In genomic region chrX:22340022-22340616, GRCh38 we compare ENCODE assay signal across 21 cellular contexts.
"Had no signal": no experiment of that assay in that cellular context is flagged by ENCODE, and none has a peak within 500 bp of the region (broad histone marks: within the 10 kb centered on the region; RNA-seq: fewer than 3 reads in every experiment).

No MANE protein-coding gene starts in this region.

- H2AFZ ChIP-seq: neural progenitor cell had no signal

- H3K9ac ChIP-seq: neural progenitor cell had no signal

- H3K4me3 Mint-ChIP-seq: activated naive CD4-positive, alpha-beta T cell treated with anti-CD3 and anti-CD28 coated beads, Interleukin-2, amount 50 U/mL, for 24 hours; activated T-cell treated with anti-CD3 and anti-CD28 coated beads, Interleukin-2, amount 50 U/mL, for 72 hours; endodermal cell; neural progenitor cell; T-helper 17 cell had no signal

- H3K9me3 ChIP-seq: adrenal gland had no signal

- H3K4me1 Mint-ChIP-seq: activated naive CD4-positive, alpha-beta T cell treated with anti-CD3 and anti-CD28 coated beads, Interleukin-2, amount 50 U/mL, for 24 hours; neural progenitor cell; T-helper 17 cell had no signal

- H3K27ac Mint-ChIP-seq: activated naive CD4-positive, alpha-beta T cell treated with anti-CD3 and anti-CD28 coated beads, Interleukin-2, amount 50 U/mL, for 24 hours; activated T-cell treated with anti-CD3 and anti-CD28 coated beads, Interleukin-2, amount 50 U/mL, for 72 hours; endodermal cell; neural progenitor cell; progenitor cell of endocrine pancreas; T-helper 17 cell had no signal

- H3K27me3 ChIP-seq: neural progenitor cell, right atrium auricular region, tibial artery had no signal

- H3K4me1 ChIP-seq: adrenal gland, neural progenitor cell, right atrium auricular region, tibial artery had no signal

- H3K36me3 ChIP-seq: adrenal gland, neural progenitor cell, right atrium auricular region, tibial artery had no signal

- H3K36me3 Mint-ChIP-seq: activated naive CD4-positive, alpha-beta T cell treated with anti-CD3 and anti-CD28 coated beads, Interleukin-2, amount 50 U/mL, for 24 hours; neural progenitor cell had no signal

- ATAC-seq: activated T-cell treated with anti-CD3 and anti-CD28 coated beads, Interleukin-2, amount 50 U/mL, for 72 hours; left lobe of liver; stimulated activated naive CD8-positive, alpha-beta T cell treated with anti-CD3 and anti-CD28 coated beads, Interleukin-15, Interleukin-2, amounts not matched to agents 100 U/mL and 50 U/mL, for 24 hours; T-helper 17 cell had no signal

- H3K4me3 ChIP-seq: adrenal gland, dorsolateral prefrontal cortex, neural progenitor cell, right atrium auricular region, tibial artery had no signal

- H3K4me2 ChIP-seq: neural progenitor cell had no signal

- DNase-seq: activated CD4-positive, alpha-beta T cell treated with anti-CD3 and anti-CD28 coated beads, Interleukin-2, amount 50 U/mL, for 1 hour; activated CD4-positive, CD25-positive, alpha-beta regulatory T cell treated with anti-CD3 and anti-CD28 coated beads, Interleukin-2, amount 50 U/mL, for 72 hours; activated CD8-positive, alpha-beta memory T cell treated with anti-CD3 and anti-CD28 coated beads, Interleukin-2, amount 50 U/mL, for 4 hours; activated effector memory CD4-positive, alpha-beta T cell treated with anti-CD3 and anti-CD28 coated beads, Interleukin-2, amount 50 U/mL, for 16 hours; activated T-cell treated with anti-CD3 and anti-CD28 coated beads, Interleukin-2, amount 50 U/mL, for 72 hours; adrenal gland; caudate nucleus; dorsolateral prefrontal cortex; endodermal cell; hypothalamus; midbrain; stimulated activated naive CD8-positive, alpha-beta T cell treated with anti-CD3 and anti-CD28 coated beads, Interleukin-15, Interleukin-2, amounts not matched to agents 100 U/mL and 50 U/mL, for 24 hours; substantia nigra; T-helper 17 cell; tibial artery had no signal

- H3K27ac ChIP-seq: adrenal gland, dorsolateral prefrontal cortex, neural progenitor cell, right atrium auricular region, tibial artery, VCaP had no signal

- H3K27me3 Mint-ChIP-seq: activated naive CD4-positive, alpha-beta T cell treated with anti-CD3 and anti-CD28 coated beads, Interleukin-2, amount 50 U/mL, for 24 hours; progenitor cell of endocrine pancreas; T-helper 17 cell had no signal

- H3K9me3 Mint-ChIP-seq: activated naive CD4-positive, alpha-beta T cell treated with anti-CD3 and anti-CD28 coated beads, Interleukin-2, amount 50 U/mL, for 24 hours; activated T-cell treated with anti-CD3 and anti-CD28 coated beads, Interleukin-2, amount 50 U/mL, for 72 hours had no signal
